ENCODE assay signal across 9 cellular contexts in genomic region chr11:92226331-92227232, GRCh38. TPM values are rescaled to one million over a fixed set of nuclear protein-coding genes. Genes with fewer than 3 reads are reported as not detected.
DNase-seq lines count a peak whose midpoint lies in the region; ATAC-seq and TF ChIP-seq lines count a peak whose summit lies in the region.
"Had no signal": no experiment of that assay in that cellular context is flagged by ENCODE, and none has a peak within 500 bp of the region (broad histone marks: within the 10 kb centered on the region; RNA-seq: fewer than 3 reads in every experiment).

No MANE protein-coding gene starts in this region.

- H3K36me3 Mint-ChIP-seq in H9 (ENCODE audit: insufficient read depth in 1 of 3, low read depth in 3 of 3): no peaks in the 10 kb centered on the region

- no peak overlapping the region for H3K4ac ChIP-seq in H9 (ENCODE audit: low read depth, low read length)

- H2BK20ac ChIP-seq in H9 (ENCODE audit: low read depth, low read length, poor library complexity, severe bottlenecking): no peak overlapping the region

- H3K79me2 ChIP-seq in H9 (ENCODE audit: insufficient read depth, low read length): peaks cover 27% of the 10 kb centered on the region

- TF ChIP-seq CTCF in H9 (conservative IDR thresholded peaks at IDR 0.05): no peak

- peak overlapping the region; percentile 74 for H3K4me3 ChIP-seq in adipocyte (ENCODE audit: low read length)
- peak overlapping the region; percentile 81 for H3K4me3 ChIP-seq in iPS-15b (ENCODE audit: low read depth, low read length)
- peak overlapping the region; percentile 57 for H3K4me3 ChIP-seq in skeletal muscle cell (ENCODE audit: low read depth, low read length)

- H3K56ac ChIP-seq in H9 (ENCODE audit: insufficient read length, low read depth, low read length): no peak overlapping the region

- no peak overlapping the region for H2AK5ac ChIP-seq in H9 (ENCODE audit: insufficient read length, low read length)

- H2BK5ac ChIP-seq in H9 (ENCODE audit: insufficient read length, low read length): no peak overlapping the region

- H3K23ac ChIP-seq in H9 (ENCODE audit: insufficient read length, low read depth, low read length): no peak overlapping the region

- no peak overlapping the region for H3K14ac ChIP-seq in H9 (ENCODE audit: insufficient read depth, low read length)

- no peak overlapping the region for H3T11ph ChIP-seq in H9 (ENCODE audit: low read length)

- H3K23me2 ChIP-seq in H9 (ENCODE audit: insufficient read length, low read depth, low read length, poor library complexity, severe bottlenecking): peaks cover 36% of the 10 kb centered on the region

- H4K5ac ChIP-seq in H9 (ENCODE audit: insufficient read length, low read depth, low read length): no peak overlapping the region

- H4K20me1 ChIP-seq in H9 (ENCODE audit: control insufficient read depth, insufficient read depth, insufficient read length): no peaks in the 10 kb centered on the region

- H3K18ac ChIP-seq in H9 (ENCODE audit: insufficient read length, low read depth, low read length): peak overlapping the region; percentile 46

- peaks cover 66% of the 10 kb centered on the region for H3K27me3 Mint-ChIP-seq in H9 (ENCODE audit: low read depth)

- no peak overlapping the region for H4K8ac ChIP-seq in H9 (replicated peaks; ENCODE audit: insufficient read length, low read depth, low read length)

- ATAC-seq in HG03097 (IDR thresholded peaks at IDR 0.05; ENCODE audit: low FRiP score, unreplicated experiment): no peak
- no peak for ATAC-seq in HG03432 (IDR thresholded peaks at IDR 0.05; ENCODE audit: unreplicated experiment)
- no peak for ATAC-seq in stimulated activated naive CD8-positive, alpha-beta T cell treated with anti-CD3 and anti-CD28 coated beads, Interleukin-15, Interleukin-2, amounts not matched to agents 100 U/mL and 50 U/mL, for 24 hours
- no peak for ATAC-seq in GM18861 (IDR thresholded peaks at IDR 0.05; ENCODE audit: unreplicated experiment)

- no peak overlapping the region for H2AFZ ChIP-seq in H9 (ENCODE audit: low read length)

- DNase-seq in H9: peak; percentile 77
- DNase-seq in adipocyte (ENCODE audit: low read depth): peak; percentile 19
- DNase-seq in skeletal muscle cell (ENCODE audit: low read depth): no peak
- no peak for DNase-seq in stimulated activated naive CD8-positive, alpha-beta T cell treated with anti-CD3 and anti-CD28 coated beads, Interleukin-15, Interleukin-2, amounts not matched to agents 100 U/mL and 50 U/mL, for 24 hours
- DNase-seq: cortex of kidney had no signal

- H3K4me3 Mint-ChIP-seq in H9: peak overlapping the region; percentile 75 to 93

- peaks cover 15% of the 10 kb centered on the region for H3K4me1 ChIP-seq in H9 (ENCODE audit: insufficient read depth, low read length)
- H3K4me1 ChIP-seq in adipocyte (ENCODE audit: control insufficient read depth, insufficient read depth, low read length): peaks cover 9% of the 10 kb centered on the region
- H3K4me1 ChIP-seq in iPS-15b (ENCODE audit: control insufficient read depth, insufficient read depth, low read length): peaks cover 35% of the 10 kb centered on the region

- H3K36me3 ChIP-seq in adipocyte (ENCODE audit: control insufficient read depth, insufficient read depth, low read length, severe bottlenecking) (no peaks in the 10 kb centered on the region), iPS-15b (ENCODE audit: control insufficient read depth, insufficient read depth, low read length) (no peaks in the 10 kb centered on the region)

- H3K9me3 Mint-ChIP-seq in H9: peaks cover 0 to 3% of the 10 kb centered on the region in 2 experiments; a peak in 2 of 5 replicates

- H3K27me3 ChIP-seq in H9 (ENCODE audit: insufficient read depth, low read length) (no peaks in the 10 kb centered on the region), adipocyte (replicated peaks; ENCODE audit: control insufficient read depth, insufficient read depth, low read length) (peaks cover 49% of the 10 kb centered on the region), iPS-15b (ENCODE audit: control insufficient read depth, insufficient read depth, low read length) (peaks cover 32% of the 10 kb centered on the region)

- no peak overlapping the region for H2BK120ac ChIP-seq in H9 (ENCODE audit: low read depth, low read length, poor library complexity, severe bottlenecking)

- H3K4me1 Mint-ChIP-seq in H9: peaks cover 51 to 60% of the 10 kb centered on the region in 2 experiments

- H3K4me2 ChIP-seq in H9 (ENCODE audit: insufficient read depth, insufficient read length, low read length): peak overlapping the region; percentile 96

- H3K27ac ChIP-seq in H9 (ENCODE audit: insufficient read length, low read depth, low read length): no peak overlapping the region

- H2BK12ac ChIP-seq in H9 (ENCODE audit: insufficient read length, low read depth, low read length): no peak overlapping the region

- no CpG with 5 or more reads among the region's 65 CpGs for WGBS in H9 (ENCODE audit: extremely low coverage, insufficient read length, low lambda C conversion rate)

- H2BK15ac ChIP-seq in H9 (ENCODE audit: low read depth, low read length): no peak overlapping the region

- H3K9me3 ChIP-seq in H9 (ENCODE audit: control insufficient read depth, low read depth, low read length) (no peaks in the 10 kb centered on the region), adipocyte (ENCODE audit: control insufficient read depth, low read length) (no peaks in the 10 kb centered on the region), iPS-15b (ENCODE audit: control insufficient read depth, insufficient read depth, low read length) (no peaks in the 10 kb centered on the region)

- H3K27ac Mint-ChIP-seq in H9: peak overlapping the region in 1 of 3 experiments; percentile 84; a peak in 1 of 7 replicates

- H3K79me1 ChIP-seq in H9 (ENCODE audit: insufficient read depth, low read depth, low read length, poor library complexity, severe bottlenecking): no peaks in the 10 kb centered on the region

- H4K91ac ChIP-seq in H9 (ENCODE audit: insufficient read length, low read depth, low read length): no peak overlapping the region

- H3K9ac ChIP-seq in H9 (ENCODE audit: extremely low read depth, insufficient read length, low read length) (peak overlapping the region; percentile 1), adipocyte (ENCODE audit: low read length) (no peak overlapping the region), iPS-15b (ENCODE audit: low read depth, low read length) (no peak overlapping the region)

RNA-seq across cellular contexts. Expression of gene FAT3, which starts 2.0 kb away (rescaled TPM):
- total RNA-seq in H9 (2021): 16.3 and 19.1 TPM in 2 replicates

Comparison
In these comparisons a context has a peak if more than half of its experiments do, and no peak if none do; other contexts are left out.
1. DNase-seq: peak in H9 (single experiment) and adipocyte (single experiment); none in skeletal muscle cell (single experiment) and stimulated activated naive CD8-positive, alpha-beta T cell treated with anti-CD3 and anti-CD28 coated beads, Interleukin-15, Interleukin-2, amounts not matched to agents 100 U/mL and 50 U/mL, for 24 hours (single experiment).
2. Peak in every context shown above with its lines, with median percentiles within 50 percentile points of each other: H3K4me3 ChIP-seq.